ENCODE assay signal across 1 cellular context in the genomic region with DNA sequence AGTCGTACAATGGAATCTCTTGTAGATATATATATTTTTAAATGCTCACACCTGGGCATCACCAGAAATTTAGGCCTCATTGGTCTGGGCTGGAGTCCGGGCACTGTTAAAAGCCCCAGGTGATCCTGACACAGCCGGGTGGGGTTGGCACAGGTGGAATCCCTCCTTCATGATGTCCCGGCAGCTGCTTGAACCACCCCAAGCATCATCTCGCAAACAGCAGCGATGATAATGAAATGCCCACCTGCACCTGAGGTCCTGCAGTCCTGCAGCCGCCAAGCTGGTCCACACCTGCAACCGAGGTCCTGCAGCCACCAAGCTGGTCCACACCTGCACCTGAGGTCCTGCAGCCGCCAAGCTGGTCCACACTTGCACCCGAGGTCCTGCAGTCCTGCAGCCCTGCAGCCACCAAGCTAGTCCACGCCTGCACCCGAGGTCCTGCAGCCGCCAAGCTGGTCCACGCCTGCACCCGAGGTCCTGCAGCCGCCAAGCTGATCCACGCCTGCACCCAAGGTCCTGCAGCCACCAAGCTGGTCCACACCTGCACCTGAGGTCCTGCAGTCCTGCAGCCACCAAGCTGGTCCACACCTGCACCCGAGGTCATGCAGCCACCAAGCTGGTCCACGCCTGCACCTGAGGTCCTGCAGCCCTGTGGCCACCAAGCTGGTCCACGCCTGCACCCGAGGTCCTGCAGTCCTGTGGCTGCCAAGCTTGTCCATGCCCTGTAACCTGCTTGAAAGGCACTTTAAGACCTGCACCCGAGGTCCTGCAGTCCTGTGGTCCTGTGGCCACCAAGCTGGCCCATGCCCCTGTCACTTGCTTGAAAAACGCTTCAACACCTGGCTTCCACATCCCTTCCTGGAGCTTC.
TF ChIP-seq lines count a peak whose summit lies in the region.

No MANE protein-coding gene starts in this region.

TF ChIP-seq in WTC11, 78 proteins besides CTCF, POLR2A, EP300 and RAD21 (continued from another document):
- TF ChIP-seq, protein P1, sequence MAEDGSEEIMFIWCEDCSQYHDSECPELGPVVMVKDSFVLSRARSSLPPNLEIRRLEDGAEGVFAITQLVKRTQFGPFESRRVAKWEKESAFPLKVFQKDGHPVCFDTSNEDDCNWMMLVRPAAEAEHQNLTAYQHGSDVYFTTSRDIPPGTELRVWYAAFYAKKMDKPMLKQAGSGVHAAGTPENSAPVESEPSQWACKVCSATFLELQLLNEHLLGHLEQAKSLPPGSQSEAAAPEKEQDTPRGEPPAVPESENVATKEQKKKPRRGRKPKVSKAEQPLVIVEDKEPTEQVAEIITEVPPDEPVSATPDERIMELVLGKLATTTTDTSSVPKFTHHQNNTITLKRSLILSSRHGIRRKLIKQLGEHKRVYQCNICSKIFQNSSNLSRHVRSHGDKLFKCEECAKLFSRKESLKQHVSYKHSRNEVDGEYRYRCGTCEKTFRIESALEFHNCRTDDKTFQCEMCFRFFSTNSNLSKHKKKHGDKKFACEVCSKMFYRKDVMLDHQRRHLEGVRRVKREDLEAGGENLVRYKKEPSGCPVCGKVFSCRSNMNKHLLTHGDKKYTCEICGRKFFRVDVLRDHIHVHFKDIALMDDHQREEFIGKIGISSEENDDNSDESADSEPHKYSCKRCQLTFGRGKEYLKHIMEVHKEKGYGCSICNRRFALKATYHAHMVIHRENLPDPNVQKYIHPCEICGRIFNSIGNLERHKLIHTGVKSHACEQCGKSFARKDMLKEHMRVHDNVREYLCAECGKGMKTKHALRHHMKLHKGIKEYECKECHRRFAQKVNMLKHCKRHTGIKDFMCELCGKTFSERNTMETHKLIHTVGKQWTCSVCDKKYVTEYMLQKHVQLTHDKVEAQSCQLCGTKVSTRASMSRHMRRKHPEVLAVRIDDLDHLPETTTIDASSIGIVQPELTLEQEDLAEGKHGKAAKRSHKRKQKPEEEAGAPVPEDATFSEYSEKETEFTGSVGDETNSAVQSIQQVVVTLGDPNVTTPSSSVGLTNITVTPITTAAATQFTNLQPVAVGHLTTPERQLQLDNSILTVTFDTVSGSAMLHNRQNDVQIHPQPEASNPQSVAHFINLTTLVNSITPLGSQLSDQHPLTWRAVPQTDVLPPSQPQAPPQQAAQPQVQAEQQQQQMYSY (CRISPR knock-in tag; IDR thresholded peaks at IDR 0.05) = no peak
- TF ChIP-seq MAX (CRISPR knock-in tag; IDR thresholded peaks at IDR 0.05) (no peak), GTF2I (CRISPR knock-in tag; conservative IDR thresholded peaks at IDR 0.05) (no peak), ATF6 (CRISPR knock-in tag; IDR thresholded peaks at IDR 0.05) (no peak), CREM (CRISPR knock-in tag; IDR thresholded peaks at IDR 0.05) (no peak)
- TF ChIP-seq, protein P2, sequence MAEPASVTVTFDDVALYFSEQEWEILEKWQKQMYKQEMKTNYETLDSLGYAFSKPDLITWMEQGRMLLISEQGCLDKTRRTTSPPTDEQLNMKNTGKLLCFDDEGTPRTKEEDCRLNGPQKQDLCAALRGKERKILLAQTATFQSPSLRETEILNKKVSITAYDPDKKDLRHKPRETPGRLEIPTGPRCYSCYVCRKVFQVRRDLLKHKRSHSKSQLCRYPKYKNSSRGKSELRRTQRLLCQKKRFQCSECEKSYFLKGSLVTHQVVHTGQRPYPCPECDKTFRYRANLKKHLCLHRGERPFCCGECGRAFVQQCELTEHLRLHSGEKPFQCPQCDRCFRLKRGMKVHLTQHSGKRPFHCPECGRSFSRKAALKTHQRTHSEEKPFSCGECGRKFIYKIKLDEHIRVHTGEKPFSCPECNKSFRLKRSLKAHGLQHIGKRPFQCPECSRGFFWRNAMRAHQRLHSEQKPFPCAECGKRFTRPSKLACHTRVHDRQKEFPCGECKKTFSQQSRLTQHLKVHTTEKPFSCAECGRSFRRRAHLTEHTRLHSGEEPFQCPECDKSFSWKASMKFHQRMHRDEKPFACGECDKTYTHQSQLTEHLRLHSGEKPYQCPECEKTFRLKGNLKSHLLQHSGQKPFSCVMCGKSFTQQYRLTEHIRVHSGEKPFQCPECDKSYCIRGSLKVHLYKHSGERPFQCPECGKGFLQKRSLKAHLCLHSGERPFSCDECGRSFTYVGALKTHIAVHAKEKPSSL (CRISPR knock-in tag; conservative IDR thresholded peaks at IDR 0.05) = no peak
- TF ChIP-seq, protein P3, sequence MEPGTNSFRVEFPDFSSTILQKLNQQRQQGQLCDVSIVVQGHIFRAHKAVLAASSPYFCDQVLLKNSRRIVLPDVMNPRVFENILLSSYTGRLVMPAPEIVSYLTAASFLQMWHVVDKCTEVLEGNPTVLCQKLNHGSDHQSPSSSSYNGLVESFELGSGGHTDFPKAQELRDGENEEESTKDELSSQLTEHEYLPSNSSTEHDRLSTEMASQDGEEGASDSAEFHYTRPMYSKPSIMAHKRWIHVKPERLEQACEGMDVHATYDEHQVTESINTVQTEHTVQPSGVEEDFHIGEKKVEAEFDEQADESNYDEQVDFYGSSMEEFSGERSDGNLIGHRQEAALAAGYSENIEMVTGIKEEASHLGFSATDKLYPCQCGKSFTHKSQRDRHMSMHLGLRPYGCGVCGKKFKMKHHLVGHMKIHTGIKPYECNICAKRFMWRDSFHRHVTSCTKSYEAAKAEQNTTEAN (CRISPR knock-in tag; IDR thresholded peaks at IDR 0.05) = no peak
- TF ChIP-seq, protein P4, sequence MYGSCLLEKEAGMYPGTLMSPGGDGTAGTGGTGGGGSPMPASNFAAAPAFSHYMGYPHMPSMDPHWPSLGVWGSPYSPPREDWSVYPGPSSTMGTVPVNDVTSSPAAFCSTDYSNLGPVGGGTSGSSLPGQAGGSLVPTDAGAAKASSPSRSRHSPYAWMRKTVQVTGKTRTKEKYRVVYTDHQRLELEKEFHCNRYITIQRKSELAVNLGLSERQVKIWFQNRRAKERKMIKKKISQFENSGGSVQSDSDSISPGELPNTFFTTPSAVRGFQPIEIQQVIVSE (CRISPR knock-in tag; IDR thresholded peaks at IDR 0.05; ENCODE audit: borderline replicate concordance) = no peak
- TF ChIP-seq, protein P5, sequence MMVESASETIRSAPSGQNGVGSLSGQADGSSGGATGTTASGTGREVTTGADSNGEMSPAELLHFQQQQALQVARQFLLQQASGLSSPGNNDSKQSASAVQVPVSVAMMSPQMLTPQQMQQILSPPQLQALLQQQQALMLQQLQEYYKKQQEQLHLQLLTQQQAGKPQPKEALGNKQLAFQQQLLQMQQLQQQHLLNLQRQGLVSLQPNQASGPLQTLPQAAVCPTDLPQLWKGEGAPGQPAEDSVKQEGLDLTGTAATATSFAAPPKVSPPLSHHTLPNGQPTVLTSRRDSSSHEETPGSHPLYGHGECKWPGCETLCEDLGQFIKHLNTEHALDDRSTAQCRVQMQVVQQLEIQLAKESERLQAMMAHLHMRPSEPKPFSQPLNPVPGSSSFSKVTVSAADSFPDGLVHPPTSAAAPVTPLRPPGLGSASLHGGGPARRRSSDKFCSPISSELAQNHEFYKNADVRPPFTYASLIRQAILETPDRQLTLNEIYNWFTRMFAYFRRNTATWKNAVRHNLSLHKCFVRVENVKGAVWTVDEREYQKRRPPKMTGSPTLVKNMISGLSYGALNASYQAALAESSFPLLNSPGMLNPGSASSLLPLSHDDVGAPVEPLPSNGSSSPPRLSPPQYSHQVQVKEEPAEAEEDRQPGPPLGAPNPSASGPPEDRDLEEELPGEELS (CRISPR knock-in tag; IDR thresholded peaks at IDR 0.05) = no peak
- TF ChIP-seq, protein P6, sequence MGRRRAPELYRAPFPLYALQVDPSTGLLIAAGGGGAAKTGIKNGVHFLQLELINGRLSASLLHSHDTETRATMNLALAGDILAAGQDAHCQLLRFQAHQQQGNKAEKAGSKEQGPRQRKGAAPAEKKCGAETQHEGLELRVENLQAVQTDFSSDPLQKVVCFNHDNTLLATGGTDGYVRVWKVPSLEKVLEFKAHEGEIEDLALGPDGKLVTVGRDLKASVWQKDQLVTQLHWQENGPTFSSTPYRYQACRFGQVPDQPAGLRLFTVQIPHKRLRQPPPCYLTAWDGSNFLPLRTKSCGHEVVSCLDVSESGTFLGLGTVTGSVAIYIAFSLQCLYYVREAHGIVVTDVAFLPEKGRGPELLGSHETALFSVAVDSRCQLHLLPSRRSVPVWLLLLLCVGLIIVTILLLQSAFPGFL (CRISPR knock-in tag; IDR thresholded peaks at IDR 0.05; ENCODE audit: borderline replicate concordance) = no peak
TF ChIP-seq in WTC11: peak in this region for 0.
